ENCODE assay signal across 10 cellular contexts in genomic region chr20:1103751-1104150, GRCh38.
"Had no signal": no experiment of that assay in that cellular context is flagged by ENCODE, and none has a peak within 500 bp of the region (broad histone marks: within the 10 kb centered on the region; RNA-seq: fewer than 3 reads in every experiment).

No MANE protein-coding gene starts in this region.

- ATAC-seq: HCT116 had no signal

- H3K9ac ChIP-seq: GM23248 had no signal

- H3K27ac Mint-ChIP-seq: H9, HFFc6 had no signal

- DNase-seq: GM23248, GOT3, H7, H9, HCEC 1CT, HFFc6 had no signal

- H3K9me3 ChIP-seq: HAP-1 had no signal

- H3K4me3 Mint-ChIP-seq: H9, HFFc6 had no signal

- H3K27ac ChIP-seq: GM23248 had no signal

- H3K4me3 ChIP-seq: GM23248, HAP-1 had no signal

- H3K4me1 ChIP-seq: HAP-1 had no signal

- FAIRE-seq: H1, H54 had no signal

- H3K36me3 ChIP-seq: HAP-1 had no signal

- H2AFZ ChIP-seq: GM23248 had no signal
